ENCODE assay signal across 1 cellular context in the genomic region with DNA sequence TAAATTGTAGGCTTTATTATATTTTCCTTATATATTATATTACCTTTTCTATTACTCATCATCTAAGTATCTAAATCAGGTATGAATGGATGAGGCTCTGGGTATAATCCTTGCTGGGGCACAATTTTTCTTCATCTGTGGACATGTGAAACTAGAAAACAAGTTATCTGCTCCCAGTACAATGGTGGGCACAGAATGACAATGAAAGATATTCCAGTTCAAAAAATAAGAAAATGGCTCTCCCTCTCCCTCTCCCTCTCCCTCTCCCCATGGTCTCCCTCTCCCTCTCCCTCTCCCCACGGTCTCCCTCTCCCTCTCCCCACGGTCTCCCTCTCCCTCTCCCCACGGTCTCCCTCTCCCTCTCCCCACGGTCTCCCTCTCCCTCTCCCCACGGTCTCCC.
DNase-seq lines count a peak whose midpoint lies in the region; ATAC-seq, FAIRE-seq and TF ChIP-seq lines count a peak whose summit lies in the region.
"Not testable (repeated sequence)": the region's sequence is repeated elsewhere in the genome, so short reads cannot be mapped to it uniquely, and the experiment has no call there.

No MANE protein-coding gene starts in this region.

- DNase-seq in HepG2 (ENCODE audit: low spot score), result not testable (repeated sequence)

- ATAC-seq in HepG2, result not testable (repeated sequence)

- CTCF ChIA-PET in HepG2 (lab: Yijun Ruan, JAX; ENCODE audit: low intra/inter-chr PET ratio, low total read pairs), result not testable (repeated sequence)

- not testable (repeated sequence) for H3K36me3 ChIP-seq in HepG2 (replicated peaks in 1 of 2; ENCODE audit: control insufficient read depth in 1 of 2, insufficient read depth in 2 of 2, low read length in 2 of 2)

- H3K4me2 ChIP-seq in HepG2 (ENCODE audit: low read depth, low read length), result not testable (repeated sequence)

- not testable (repeated sequence) for H3K9ac ChIP-seq in HepG2 (ENCODE audit: insufficient read depth, low read depth, low read length)

- BruUV-seq in HepG2 (replicated peaks; lab: Mats Ljungman, UMichigan), result not testable (repeated sequence)

- not testable (repeated sequence) for H4K20me1 ChIP-seq in HepG2 (ENCODE audit: insufficient read depth, low read length)

- in situ Hi-C loops in HepG2 (cut with HindIII; ENCODE audit: extremely low pct_ligation_motif_present, low pct_unique_long_range_greater_than_20kb), result not testable (repeated sequence)

- TF ChIP-seq RAD21 in HepG2 (CRISPR knock-in tag; IDR thresholded peaks at IDR 0.05), result not testable (repeated sequence)

- not testable (repeated sequence) for FAIRE-seq in HepG2 (lab: Jason Lieb, UNC)

- peaks cover 30% of the 10 kb centered on the region for H3K4me1 ChIP-seq in HepG2 (ENCODE audit: insufficient read depth, low read length)

- H3K9me3 ChIP-seq in HepG2 (ENCODE audit: low read length), result peaks cover 16% of the 10 kb centered on the region

- POLR2A ChIA-PET in HepG2 (lab: Yijun Ruan, JAX), result not testable (repeated sequence)

- intact Hi-C loops in HepG2 (cut with micrococcal nuclease; ENCODE audit: unreplicated experiment), result not testable (repeated sequence)

- H3K27ac ChIP-seq in HepG2 (ENCODE audit: extremely low read length, insufficient read depth, low read length), result not testable (repeated sequence)

- not testable (repeated sequence) for TF ChIP-seq CTCF in HepG2 (CRISPR knock-in tag; IDR thresholded peaks at IDR 0.05)

- TF ChIP-seq POLR2A in HepG2 (IDR thresholded peaks at IDR 0.05; ENCODE audit: insufficient read depth in 1 of 2, low read depth in 2 of 2, low read length in 2 of 2), result not testable (repeated sequence)

- TF ChIP-seq EP300 in HepG2 (IDR thresholded peaks at IDR 0.05; ENCODE audit: low read depth in 2 of 2, low read length in 2 of 2); HepG2 (CRISPR knock-in tag; IDR thresholded peaks at IDR 0.05; ENCODE audit: borderline replicate concordance): not testable (repeated sequence)

- not testable (repeated sequence) for H3K4me3 ChIP-seq in HepG2 (replicated peaks in 1 of 3; ENCODE audit: insufficient read depth in 1 of 3, low read depth in 2 of 3, low read length in 3 of 3)

- H2AFZ ChIP-seq in HepG2 (ENCODE audit: low read length), result not testable (repeated sequence)

- not testable (repeated sequence) for H3K27me3 ChIP-seq in HepG2 (ENCODE audit: control insufficient read depth in 1 of 2, insufficient read depth in 2 of 2, low read length in 2 of 2)

- 88% methylated on average over 5 of the region's 5 CpGs for WGBS in HepG2 (ENCODE audit: low lambda C conversion rate)

- not testable (repeated sequence) for H3K79me2 ChIP-seq in HepG2 (ENCODE audit: insufficient read depth, low read length)

TF ChIP-seq in HepG2, 621 proteins besides CTCF, POLR2A, EP300 and RAD21:
- TF ChIP-seq HNRNPK (IDR thresholded peaks at IDR 0.05; ENCODE audit: low read depth, low read length, poor library complexity, severe bottlenecking) (peak; percentile 98), PCBP2 (optimal IDR thresholded peaks at IDR 0.05; ENCODE audit: low read depth, low read length, poor library complexity, severe bottlenecking) (peak; percentile 65), PCBP1 (IDR thresholded peaks at IDR 0.05; ENCODE audit: borderline replicate concordance, low read depth, low read length) (peak; percentile 88; the same call in 1 of the 2 replicates)
